ENCODE assay signal across 12 cellular contexts in genomic region chr3:127764841-127765362, GRCh38. TPM values are rescaled to one million over a fixed set of nuclear protein-coding genes. Genes with fewer than 3 reads are reported as not detected.
DNase-seq lines count a peak whose midpoint lies in the region; ATAC-seq and TF ChIP-seq lines count a peak whose summit lies in the region.
"Had no signal": no experiment of that assay in that cellular context is flagged by ENCODE, and none has a peak within 500 bp of the region (broad histone marks: within the 10 kb centered on the region; RNA-seq: fewer than 3 reads in every experiment).

No MANE protein-coding gene starts in this region.

- 6 to 8% methylated on average over 5 of the region's 5 CpGs for WGBS in GM23248 (ENCODE audit: low coverage in 1 of 2, low lambda C conversion rate in 2 of 2, missing lambda C conversion rate in 2 of 2), 2 experiments
- 80% methylated on average over 5 of the region's 5 CpGs for WGBS in right lobe of liver (ENCODE audit: insufficient coverage, low coverage, low lambda C conversion rate, missing lambda C conversion rate)

- H3K36me3 ChIP-seq in GM23248 (ENCODE audit: low read depth), result 0 out of 2 replicates have a peak, but pooled peaks cover 5% of the 10 kb centered on the region
- H3K36me3 ChIP-seq in right lobe of liver, result no peaks in the 10 kb centered on the region
- H3K36me3 ChIP-seq: spleen had no signal

- peak overlapping the region; percentile 50 for H3K27ac ChIP-seq in GM23248
- H3K27ac ChIP-seq in right lobe of liver, result no peak overlapping the region
- H3K27ac ChIP-seq: KMS-11 had no signal

- H4K20me1 ChIP-seq in GM23248 (ENCODE audit: insufficient read depth), result no peaks in the 10 kb centered on the region

- intact Hi-C loops in right lobe of liver (cut with DNase I), result loop anchor here in 1 of 2 donors (10.0 kb wide), 1 partner anchor 50 kb away; no protein-coding TSS in a partner anchor

- peaks cover 51% of the 10 kb centered on the region for H3K79me2 ChIP-seq in GM23248 (ENCODE audit: insufficient read depth)

- H3K9me3 ChIP-seq in GM23248 (ENCODE audit: low read depth), result no peaks in the 10 kb centered on the region
- no peaks in the 10 kb centered on the region for H3K9me3 ChIP-seq in right lobe of liver

- H3K9me3 Mint-ChIP-seq in nephron progenitor cell, result peaks cover 17% of the 10 kb centered on the region

- DNase-seq in GM03348 (ENCODE audit: low spot score), result peak; percentile 38
- DNase-seq in GM23248, result peak; percentile 80
- DNase-seq in RPMI7951 (ENCODE audit: low read depth), result peak; percentile 66
- DNase-seq in nephron progenitor cell, result no peak
- no peak for DNase-seq in right lobe of liver
- DNase-seq in NOMO-1 (lab: John Stamatoyannopoulos, UW; ENCODE audit: unreplicated experiment in 2 of 2), result no peak
- DNase-seq: cerebellar nuclear complex, islet precursor cell, NCI-H2171 had no signal

- no peak for TF ChIP-seq CTCF in nephron progenitor cell (IDR thresholded peaks at IDR 0.05)
- no peak for TF ChIP-seq CTCF in right lobe of liver (IDR thresholded peaks at IDR 0.05)

- H3F3A ChIP-seq in GM23248 (ENCODE audit: insufficient read depth), result peaks cover 44% of the 10 kb centered on the region

- no peak overlapping the region for H2AFZ ChIP-seq in GM23248

- H3K4me1 ChIP-seq in GM23248 (ENCODE audit: insufficient read depth) (peaks cover 40% of the 10 kb centered on the region), right lobe of liver (peaks cover 0 to 41% (median 12%) of the 10 kb centered on the region in 4 donors)

- peaks cover 18% of the 10 kb centered on the region for H3K4me1 Mint-ChIP-seq in nephron progenitor cell

- ATAC-seq in right lobe of liver (no peak), GM19035 (IDR thresholded peaks at IDR 0.05; ENCODE audit: unreplicated experiment) (no peak)

- no peaks in the 10 kb centered on the region for H3K27me3 ChIP-seq in GM23248 (replicated peaks; ENCODE audit: insufficient read depth)
- H3K27me3 ChIP-seq in right lobe of liver, result no peaks in the 10 kb centered on the region
- H3K27me3 ChIP-seq: spleen had no signal

- H3K4me2 ChIP-seq in GM23248 (ENCODE audit: unreplicated experiment), result peak overlapping the region; percentile 13
- H3K4me2 ChIP-seq: KMS-11 had no signal

- in situ Hi-C loops in GM23248 (cut with MboI), result no loop called here

- peaks cover 8% of the 10 kb centered on the region for H3K27me3 Mint-ChIP-seq in nephron progenitor cell (ENCODE audit: low read depth, poor library complexity)

- no peak for TF ChIP-seq POLR2A in right lobe of liver (IDR thresholded peaks at IDR 0.05)

- peak overlapping the region; percentile 12 for H3K27ac Mint-ChIP-seq in nephron progenitor cell

- no peak overlapping the region for H3K4me3 ChIP-seq in GM23248
- no peak overlapping the region for H3K4me3 ChIP-seq in right lobe of liver
- H3K4me3 ChIP-seq: spleen had no signal

- H3K36me3 Mint-ChIP-seq in nephron progenitor cell (ENCODE audit: low read depth), result peaks cover 8% of the 10 kb centered on the region

- no peak overlapping the region for H3K4me3 Mint-ChIP-seq in nephron progenitor cell

- H3K9me2 ChIP-seq in GM23248 (ENCODE audit: insufficient read depth), result no peaks in the 10 kb centered on the region

- peak overlapping the region; percentile 25 for H3K9ac ChIP-seq in GM23248
- H3K9ac ChIP-seq: KMS-11 had no signal

RNA-seq across cellular contexts. Expression of gene MGLL, which starts 57.4 kb away (rescaled TPM):
- total RNA-seq in GM23248 (2014; rRNA removed; shearing (Covaris generic)), result 58.7 and 59.2 TPM in 2 replicates
- polyA plus RNA-seq in GM23248 (2016; fragmentation: Nextera tagmentation; extraction: Ambion mirVana), result 184 and 194 TPM in 2 replicates
- 42.0 and 48.4 TPM in 2 replicates for total RNA-seq in RPMI7951 (2014; rRNA removed; shearing (Covaris generic))
- total RNA-seq in right lobe of liver, result 100 to 1,000 TPM in 5 of 6 experiments, 10 to 100 TPM in 1; 97.0 to 168 (median 115) TPM

Comparison
In these comparisons a context has a peak if more than half of its experiments do, and no peak if none do; other contexts are left out.
1. DNase-seq: peak in GM03348 (single experiment), GM23248 (single experiment) and RPMI7951 (single experiment); none in nephron progenitor cell (single experiment), right lobe of liver (0 of 3) and NOMO-1 (0 of 2).